9 cellular contexts compared by ENCODE assay signal in genomic region chr9:14348241-14349140, GRCh38. TPM values are rescaled to one million over a fixed set of nuclear protein-coding genes. Genes with fewer than 3 reads are reported as not detected.
DNase-seq lines count a peak whose midpoint lies in the region; ATAC-seq and TF ChIP-seq lines count a peak whose summit lies in the region.
"Had no signal": no experiment of that assay in that cellular context is flagged by ENCODE, and none has a peak within 500 bp of the region (broad histone marks: within the 10 kb centered on the region; RNA-seq: fewer than 3 reads in every experiment).

No MANE protein-coding gene starts in this region.

- peaks cover 4 to 38% (median 16%) of the 10 kb centered on the region in 4 donors for H3K4me1 Mint-ChIP-seq in CD4-positive, alpha-beta memory T cell

- H3K4me3 ChIP-seq in HUES6 (ENCODE audit: low read depth, low read length), result peak overlapping the region; percentile 82
- H3K4me3 ChIP-seq in mammary epithelial cell (replicated peaks in 1 of 3; ENCODE audit: insufficient read depth in 1 of 3, low read depth in 2 of 3, low read length in 3 of 3), result peak overlapping the region; percentile 45 to 52 (median 46)
- H3K4me3 ChIP-seq in iPS-18c (ENCODE audit: insufficient read depth, low read depth, low read length), result peak overlapping the region; percentile 69
- H3K4me3 ChIP-seq in skeletal muscle cell (ENCODE audit: low read depth, low read length), result peak overlapping the region; percentile 46
- no peak overlapping the region for H3K4me3 ChIP-seq in CD4-positive, alpha-beta memory T cell (ENCODE audit: low read length in 2 of 2)

- BruUV-seq in mammary epithelial cell (replicated peaks; lab: Mats Ljungman, UMichigan), result no TSS peak

- CTCF ChIA-PET in mammary epithelial cell (lab: Charles Lee; ENCODE audit: low non-redundant PET), result no interaction called here
- CTCF ChIA-PET in CD4-positive, alpha-beta memory T cell (lab: Charles Lee; ENCODE audit: partially characterized antibody), result no interaction called here

- POLR2A ChIA-PET in CD4-positive, alpha-beta memory T cell (lab: Charles Lee; ENCODE audit: partially characterized antibody), result no interaction called here

- intact Hi-C loops in mammary epithelial cell (cut with micrococcal nuclease), result loop anchor here (1.0 to 5.0 kb wide), 5 partner anchors 26 to 998 kb away; partner anchors contain the start of gene NFIB
- intact Hi-C loops in CD4-positive, alpha-beta memory T cell (cut with micrococcal nuclease), result no loop called here

- H3K27me3 ChIP-seq in HUES6 (ENCODE audit: control insufficient read depth, insufficient read depth, low read length), result peaks cover 99% of the 10 kb centered on the region
- peaks cover 7% of the 10 kb centered on the region for H3K27me3 ChIP-seq in mammary epithelial cell (ENCODE audit: insufficient read depth, low read length)
- peaks cover 16% of the 10 kb centered on the region for H3K27me3 ChIP-seq in CD4-positive, alpha-beta memory T cell (ENCODE audit: insufficient read depth, low read length)

- no peak for ATAC-seq in GM21526 (IDR thresholded peaks at IDR 0.05; ENCODE audit: low FRiP score, unreplicated experiment)
- ATAC-seq: activated CD4-positive, alpha-beta T cell treated with anti-CD3 and anti-CD28 coated beads for 36 hours had no signal

- DNase-seq in mammary epithelial cell (peak; percentile 52), skeletal muscle cell (ENCODE audit: low read depth) (no peak), LoVo (ENCODE audit: low spot score) (no peak), NCI-H1105 treated with DMSO at 0.1 percent for 48 hours (lab: John Stamatoyannopoulos, UW) (no peak)
- DNase-seq in CD4-positive, alpha-beta memory T cell, result no peak
- DNase-seq: activated CD4-positive, alpha-beta T cell treated with anti-CD3 and anti-CD28 coated beads for 36 hours had no signal

- dilution Hi-C loops in mammary epithelial cell (cut with HindIII; ENCODE audit: low sequenced_read_pairs), result no loop called here

- H3K9me3 Mint-ChIP-seq in CD4-positive, alpha-beta memory T cell, result peaks cover 0 to 2% (median 0%) of the 10 kb centered on the region in 8 donors

- H3K4me1 ChIP-seq in HUES6 (ENCODE audit: control insufficient read depth, insufficient read depth, low read length), result peaks cover 38% of the 10 kb centered on the region
- H3K4me1 ChIP-seq in mammary epithelial cell (ENCODE audit: insufficient read depth, low read length), result peaks cover 69% of the 10 kb centered on the region
- peaks cover 3% of the 10 kb centered on the region for H3K4me1 ChIP-seq in CD4-positive, alpha-beta memory T cell (ENCODE audit: insufficient read depth, low read length)

- no peaks in the 10 kb centered on the region for H3K36me3 ChIP-seq in HUES6 (ENCODE audit: control insufficient read depth, insufficient read depth, low read length)
- H3K36me3 ChIP-seq in mammary epithelial cell (ENCODE audit: insufficient read depth, low read length), result no peaks in the 10 kb centered on the region
- H3K36me3 ChIP-seq in CD4-positive, alpha-beta memory T cell (ENCODE audit: insufficient read depth, low read length), result no peaks in the 10 kb centered on the region

- H3K36me3 Mint-ChIP-seq in CD4-positive, alpha-beta memory T cell, result no peaks in the 10 kb centered on the region

- H3K9ac ChIP-seq in HUES6 (ENCODE audit: low read length) (peak overlapping the region; percentile 30), mammary epithelial cell (ENCODE audit: insufficient read depth, low read length) (peak overlapping the region; percentile 20)

- peak overlapping the region; percentile 97 for H3K4me2 ChIP-seq in mammary epithelial cell (ENCODE audit: insufficient read depth, low read depth, low read length)

- TF ChIP-seq CTCF in mammary epithelial cell (conservative IDR thresholded peaks at IDR 0.05 in 1 of 2, IDR thresholded peaks at IDR 0.05 in 1 of 2; ENCODE audit: extremely low read depth in 1 of 2, insufficient read depth in 1 of 2, low read depth in 1 of 2, low read length in 2 of 2), result no peak

- no peak overlapping the region for H3K27ac ChIP-seq in HUES6 (ENCODE audit: low read depth, low read length)
- H3K27ac ChIP-seq in mammary epithelial cell (ENCODE audit: insufficient read depth, low read depth, low read length), result peak overlapping the region; percentile 14
- H3K27ac ChIP-seq in CD4-positive, alpha-beta memory T cell (ENCODE audit: low read depth, low read length), result no peak overlapping the region

- H4K20me1 ChIP-seq in mammary epithelial cell (ENCODE audit: insufficient read depth, low read length), result no peaks in the 10 kb centered on the region

- in situ Hi-C loops in mammary epithelial cell (cut with MboI; ENCODE audit: low sequenced_read_pairs in 2 of 2), result no loop called here

- H3K79me2 ChIP-seq in mammary epithelial cell (ENCODE audit: insufficient read depth, low read length), result no peaks in the 10 kb centered on the region

- 6% methylated on average over 23 of the region's 45 CpGs for WGBS in mammary epithelial cell (ENCODE audit: low coverage, missing lambda C conversion rate)

- H3K27me3 Mint-ChIP-seq in CD4-positive, alpha-beta memory T cell, result peaks cover 49 to 62% of the 10 kb centered on the region in 2 donors

- H3K27ac Mint-ChIP-seq in CD4-positive, alpha-beta memory T cell, result no peak overlapping the region
- H3K27ac Mint-ChIP-seq: activated CD4-positive, alpha-beta T cell treated with anti-CD3 and anti-CD28 coated beads for 36 hours had no signal

- H3K9me3 ChIP-seq in HUES6 (ENCODE audit: control insufficient read depth, insufficient read depth, low read depth, low read length), result no peaks in the 10 kb centered on the region
- no peaks in the 10 kb centered on the region for H3K9me3 ChIP-seq in mammary epithelial cell (replicated peaks; ENCODE audit: insufficient read depth, low read length)
- no peaks in the 10 kb centered on the region for H3K9me3 ChIP-seq in iPS-18c (ENCODE audit: control insufficient read depth, insufficient read depth, low read length)
- no peaks in the 10 kb centered on the region for H3K9me3 ChIP-seq in CD4-positive, alpha-beta memory T cell (ENCODE audit: control insufficient read depth in 1 of 2, low read length in 2 of 2)

- H3K4me3 Mint-ChIP-seq in CD4-positive, alpha-beta memory T cell, result peak overlapping the region in 1 of 8 donors; percentile 62
- H3K4me3 Mint-ChIP-seq: activated CD4-positive, alpha-beta T cell treated with anti-CD3 and anti-CD28 coated beads for 36 hours had no signal

- peak overlapping the region; percentile 86 for H2AFZ ChIP-seq in mammary epithelial cell (ENCODE audit: low read depth, low read length)

RNA-seq across cellular contexts. Expression of gene NFIB, which starts 34.5 kb away (rescaled TPM):
- total RNA-seq in mammary epithelial cell, result 10 to 100 TPM; 64.3 to 96.9 TPM
- polyA plus RNA-seq in mammary epithelial cell, result 37.4 TPM
- 360 TPM for polyA minus RNA-seq in mammary epithelial cell
- not detected for total RNA-seq in CD4-positive, alpha-beta memory T cell
- polyA plus RNA-seq in CD4-positive, alpha-beta memory T cell, result not detected
- total RNA-seq: activated CD4-positive, alpha-beta T cell treated with anti-CD3 and anti-CD28 coated beads for 36 hours had no signal

Comparison
In these comparisons a context has a peak if more than half of its experiments do, and no peak if none do; other contexts are left out.
1. H3K4me3 ChIP-seq: peak in HUES6 (single experiment), mammary epithelial cell (3 of 3), iPS-18c (single experiment) and skeletal muscle cell (single experiment); none in CD4-positive, alpha-beta memory T cell (0 of 2).
2. RNA of gene NFIB, which starts 34.5 kb away (total RNA-seq): 64.3 to 96.9 TPM in mammary epithelial cell; not detected in CD4-positive, alpha-beta memory T cell; every median in the first group is over 10 times any median in the second.